In genomic region chr10:97140284-97140846, GRCh38 we compare ENCODE assay signal across 1 cellular context.
TF ChIP-seq lines count a peak whose summit lies in the region.

No MANE protein-coding gene starts in this region.

TF ChIP-seq in HepG2, 621 proteins besides CTCF, POLR2A, EP300 and RAD21 (continued from another document and continues in another):
- TF ChIP-seq, protein P1, sequence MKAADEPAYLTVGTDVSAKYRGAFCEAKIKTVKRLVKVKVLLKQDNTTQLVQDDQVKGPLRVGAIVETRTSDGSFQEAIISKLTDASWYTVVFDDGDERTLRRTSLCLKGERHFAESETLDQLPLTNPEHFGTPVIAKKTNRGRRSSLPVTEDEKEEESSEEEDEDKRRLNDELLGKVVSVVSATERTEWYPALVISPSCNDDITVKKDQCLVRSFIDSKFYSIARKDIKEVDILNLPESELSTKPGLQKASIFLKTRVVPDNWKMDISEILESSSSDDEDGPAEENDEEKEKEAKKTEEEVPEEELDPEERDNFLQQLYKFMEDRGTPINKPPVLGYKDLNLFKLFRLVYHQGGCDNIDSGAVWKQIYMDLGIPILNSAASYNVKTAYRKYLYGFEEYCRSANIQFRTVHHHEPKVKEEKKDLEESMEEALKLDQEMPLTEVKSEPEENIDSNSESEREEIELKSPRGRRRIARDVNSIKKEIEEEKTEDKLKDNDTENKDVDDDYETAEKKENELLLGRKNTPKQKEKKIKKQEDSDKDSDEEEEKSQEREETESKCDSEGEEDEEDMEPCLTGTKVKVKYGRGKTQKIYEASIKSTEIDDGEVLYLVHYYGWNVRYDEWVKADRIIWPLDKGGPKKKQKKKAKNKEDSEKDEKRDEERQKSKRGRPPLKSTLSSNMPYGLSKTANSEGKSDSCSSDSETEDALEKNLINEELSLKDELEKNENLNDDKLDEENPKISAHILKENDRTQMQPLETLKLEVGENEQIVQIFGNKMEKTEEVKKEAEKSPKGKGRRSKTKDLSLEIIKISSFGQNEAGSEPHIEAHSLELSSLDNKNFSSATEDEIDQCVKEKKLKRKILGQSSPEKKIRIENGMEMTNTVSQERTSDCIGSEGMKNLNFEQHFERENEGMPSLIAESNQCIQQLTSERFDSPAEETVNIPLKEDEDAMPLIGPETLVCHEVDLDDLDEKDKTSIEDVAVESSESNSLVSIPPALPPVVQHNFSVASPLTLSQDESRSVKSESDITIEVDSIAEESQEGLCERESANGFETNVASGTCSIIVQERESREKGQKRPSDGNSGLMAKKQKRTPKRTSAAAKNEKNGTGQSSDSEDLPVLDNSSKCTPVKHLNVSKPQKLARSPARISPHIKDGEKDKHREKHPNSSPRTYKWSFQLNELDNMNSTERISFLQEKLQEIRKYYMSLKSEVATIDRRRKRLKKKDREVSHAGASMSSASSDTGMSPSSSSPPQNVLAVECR (CRISPR knock-in tag; IDR thresholded peaks at IDR 0.05; ENCODE audit: borderline replicate concordance) = peak; percentile 33; the same call in 1 of the 2 replicates
- TF ChIP-seq, protein P2, sequence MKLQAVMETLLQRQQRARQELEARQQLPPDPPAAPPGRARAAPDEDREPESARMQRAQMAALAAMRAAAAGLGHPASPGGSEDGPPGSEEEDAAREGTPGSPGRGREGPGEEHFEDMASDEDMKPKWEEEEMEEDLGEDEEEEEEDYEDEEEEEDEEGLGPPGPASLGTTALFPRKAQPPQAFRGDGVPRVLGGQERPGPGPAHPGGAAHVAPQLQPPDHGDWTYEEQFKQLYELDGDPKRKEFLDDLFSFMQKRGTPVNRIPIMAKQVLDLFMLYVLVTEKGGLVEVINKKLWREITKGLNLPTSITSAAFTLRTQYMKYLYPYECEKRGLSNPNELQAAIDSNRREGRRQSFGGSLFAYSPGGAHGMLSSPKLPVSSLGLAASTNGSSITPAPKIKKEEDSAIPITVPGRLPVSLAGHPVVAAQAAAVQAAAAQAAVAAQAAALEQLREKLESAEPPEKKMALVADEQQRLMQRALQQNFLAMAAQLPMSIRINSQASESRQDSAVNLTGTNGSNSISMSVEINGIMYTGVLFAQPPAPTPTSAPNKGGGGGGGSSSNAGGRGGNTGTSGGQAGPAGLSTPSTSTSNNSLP (IDR thresholded peaks at IDR 0.05; ENCODE audit: low read depth, low read length) = no peak
- TF ChIP-seq ZNF691 (CRISPR knock-in tag; IDR thresholded peaks at IDR 0.05; ENCODE audit: borderline replicate concordance, low read depth) = peak; percentile 33; the same call in 1 of the 2 replicates
- no peak for TF ChIP-seq FOXM1 (CRISPR knock-in tag; IDR thresholded peaks at IDR 0.05)
- TF ChIP-seq, protein P3, sequence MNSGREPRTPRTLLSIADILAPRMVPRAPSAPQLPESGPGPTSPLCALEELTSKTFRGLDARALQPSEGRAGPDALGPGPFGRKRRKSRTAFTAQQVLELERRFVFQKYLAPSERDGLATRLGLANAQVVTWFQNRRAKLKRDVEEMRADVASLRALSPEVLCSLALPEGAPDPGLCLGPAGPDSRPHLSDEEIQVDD (CRISPR knock-in tag; IDR thresholded peaks at IDR 0.05; ENCODE audit: borderline replicate concordance) = no peak
- peak; percentile 61; the same call in 1 of the 2 replicates for TF ChIP-seq ZNF12 (CRISPR knock-in tag; IDR thresholded peaks at IDR 0.05)
- peak; percentile 84 for TF ChIP-seq ZBTB7A (CRISPR knock-in tag; IDR thresholded peaks at IDR 0.05)
- no peak for TF ChIP-seq ATM (IDR thresholded peaks at IDR 0.05; ENCODE audit: borderline replicate concordance)
- peak; percentile 72; the same call in 1 of the 2 replicates for TF ChIP-seq KDM3A (CRISPR knock-in tag; IDR thresholded peaks at IDR 0.05; ENCODE audit: low read depth)
- TF ChIP-seq NFRKB (IDR thresholded peaks at IDR 0.05) = no peak
- no peak for TF ChIP-seq FOXK1 (CRISPR knock-in tag; IDR thresholded peaks at IDR 0.05; ENCODE audit: borderline replicate concordance, low read depth)
- peak; percentile 99 for TF ChIP-seq FOSL2 (CRISPR knock-in tag; IDR thresholded peaks at IDR 0.05)
- TF ChIP-seq ZNF543 (CRISPR knock-in tag; IDR thresholded peaks at IDR 0.05) = peak; percentile 92; the same call in 1 of the 2 replicates
- TF ChIP-seq, protein P4, sequence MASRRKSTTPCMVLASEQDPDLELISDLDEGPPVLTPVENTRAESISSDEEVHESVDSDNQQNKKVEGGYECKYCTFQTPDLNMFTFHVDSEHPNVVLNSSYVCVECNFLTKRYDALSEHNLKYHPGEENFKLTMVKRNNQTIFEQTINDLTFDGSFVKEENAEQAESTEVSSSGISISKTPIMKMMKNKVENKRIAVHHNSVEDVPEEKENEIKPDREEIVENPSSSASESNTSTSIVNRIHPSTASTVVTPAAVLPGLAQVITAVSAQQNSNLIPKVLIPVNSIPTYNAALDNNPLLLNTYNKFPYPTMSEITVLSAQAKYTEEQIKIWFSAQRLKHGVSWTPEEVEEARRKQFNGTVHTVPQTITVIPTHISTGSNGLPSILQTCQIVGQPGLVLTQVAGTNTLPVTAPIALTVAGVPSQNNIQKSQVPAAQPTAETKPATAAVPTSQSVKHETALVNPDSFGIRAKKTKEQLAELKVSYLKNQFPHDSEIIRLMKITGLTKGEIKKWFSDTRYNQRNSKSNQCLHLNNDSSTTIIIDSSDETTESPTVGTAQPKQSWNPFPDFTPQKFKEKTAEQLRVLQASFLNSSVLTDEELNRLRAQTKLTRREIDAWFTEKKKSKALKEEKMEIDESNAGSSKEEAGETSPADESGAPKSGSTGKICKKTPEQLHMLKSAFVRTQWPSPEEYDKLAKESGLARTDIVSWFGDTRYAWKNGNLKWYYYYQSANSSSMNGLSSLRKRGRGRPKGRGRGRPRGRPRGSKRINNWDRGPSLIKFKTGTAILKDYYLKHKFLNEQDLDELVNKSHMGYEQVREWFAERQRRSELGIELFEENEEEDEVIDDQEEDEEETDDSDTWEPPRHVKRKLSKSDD (CRISPR knock-in tag; IDR thresholded peaks at IDR 0.05; ENCODE audit: low read depth) = peak; percentile 35; the same call in 1 of the 2 replicates
- TF ChIP-seq, protein P5, sequence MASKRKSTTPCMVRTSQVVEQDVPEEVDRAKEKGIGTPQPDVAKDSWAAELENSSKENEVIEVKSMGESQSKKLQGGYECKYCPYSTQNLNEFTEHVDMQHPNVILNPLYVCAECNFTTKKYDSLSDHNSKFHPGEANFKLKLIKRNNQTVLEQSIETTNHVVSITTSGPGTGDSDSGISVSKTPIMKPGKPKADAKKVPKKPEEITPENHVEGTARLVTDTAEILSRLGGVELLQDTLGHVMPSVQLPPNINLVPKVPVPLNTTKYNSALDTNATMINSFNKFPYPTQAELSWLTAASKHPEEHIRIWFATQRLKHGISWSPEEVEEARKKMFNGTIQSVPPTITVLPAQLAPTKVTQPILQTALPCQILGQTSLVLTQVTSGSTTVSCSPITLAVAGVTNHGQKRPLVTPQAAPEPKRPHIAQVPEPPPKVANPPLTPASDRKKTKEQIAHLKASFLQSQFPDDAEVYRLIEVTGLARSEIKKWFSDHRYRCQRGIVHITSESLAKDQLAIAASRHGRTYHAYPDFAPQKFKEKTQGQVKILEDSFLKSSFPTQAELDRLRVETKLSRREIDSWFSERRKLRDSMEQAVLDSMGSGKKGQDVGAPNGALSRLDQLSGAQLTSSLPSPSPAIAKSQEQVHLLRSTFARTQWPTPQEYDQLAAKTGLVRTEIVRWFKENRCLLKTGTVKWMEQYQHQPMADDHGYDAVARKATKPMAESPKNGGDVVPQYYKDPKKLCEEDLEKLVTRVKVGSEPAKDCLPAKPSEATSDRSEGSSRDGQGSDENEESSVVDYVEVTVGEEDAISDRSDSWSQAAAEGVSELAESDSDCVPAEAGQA (IDR thresholded peaks at IDR 0.05; ENCODE audit: low read depth) = no peak
- TF ChIP-seq, protein P5 (CRISPR knock-in tag; IDR thresholded peaks at IDR 0.05; ENCODE audit: borderline replicate concordance) = no peak
- no peak for TF ChIP-seq SP2 (CRISPR knock-in tag; IDR thresholded peaks at IDR 0.05)
- no peak for TF ChIP-seq TBX3 (IDR thresholded peaks at IDR 0.05; ENCODE audit: borderline replicate concordance)
- TF ChIP-seq MAZ (IDR thresholded peaks at IDR 0.05; ENCODE audit: borderline replicate concordance, low read depth, low read length) = peak; percentile 56
- TF ChIP-seq MAZ (CRISPR knock-in tag; IDR thresholded peaks at IDR 0.05; ENCODE audit: low read depth) = peak; percentile 28; the same call in 1 of the 2 replicates
- TF ChIP-seq PCBP1 (IDR thresholded peaks at IDR 0.05; ENCODE audit: borderline replicate concordance, low read depth, low read length) = no peak
- no peak for TF ChIP-seq KDM4B (CRISPR knock-in tag; IDR thresholded peaks at IDR 0.05)
- peak; percentile 38; the same call in 1 of the 2 replicates for TF ChIP-seq HNF4A (CRISPR knock-in tag; IDR thresholded peaks at IDR 0.05)
- TF ChIP-seq ZNF296 (CRISPR knock-in tag; conservative IDR thresholded peaks at IDR 0.05) = no peak
- TF ChIP-seq ZNF335 (CRISPR knock-in tag; IDR thresholded peaks at IDR 0.05) = peak; percentile 50; the same call in 1 of the 2 replicates
- TF ChIP-seq, protein P6, sequence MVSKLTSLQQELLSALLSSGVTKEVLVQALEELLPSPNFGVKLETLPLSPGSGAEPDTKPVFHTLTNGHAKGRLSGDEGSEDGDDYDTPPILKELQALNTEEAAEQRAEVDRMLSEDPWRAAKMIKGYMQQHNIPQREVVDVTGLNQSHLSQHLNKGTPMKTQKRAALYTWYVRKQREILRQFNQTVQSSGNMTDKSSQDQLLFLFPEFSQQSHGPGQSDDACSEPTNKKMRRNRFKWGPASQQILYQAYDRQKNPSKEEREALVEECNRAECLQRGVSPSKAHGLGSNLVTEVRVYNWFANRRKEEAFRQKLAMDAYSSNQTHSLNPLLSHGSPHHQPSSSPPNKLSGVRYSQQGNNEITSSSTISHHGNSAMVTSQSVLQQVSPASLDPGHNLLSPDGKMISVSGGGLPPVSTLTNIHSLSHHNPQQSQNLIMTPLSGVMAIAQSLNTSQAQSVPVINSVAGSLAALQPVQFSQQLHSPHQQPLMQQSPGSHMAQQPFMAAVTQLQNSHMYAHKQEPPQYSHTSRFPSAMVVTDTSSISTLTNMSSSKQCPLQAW (CRISPR knock-in tag; IDR thresholded peaks at IDR 0.05) = 0 out of 2 replicates have a peak, but pooled peaks have one; percentile 45
- TF ChIP-seq THAP11 (CRISPR knock-in tag; IDR thresholded peaks at IDR 0.05) = peak; percentile 69
- no peak for TF ChIP-seq DNMT3B (CRISPR knock-in tag; conservative IDR thresholded peaks at IDR 0.05)
- TF ChIP-seq U2AF1 (optimal IDR thresholded peaks at IDR 0.05; ENCODE audit: low read depth, low read length) = no peak
- TF ChIP-seq CBFB (CRISPR knock-in tag; IDR thresholded peaks at IDR 0.05) = no peak; the same call in 1 of the 2 replicates
- no peak for TF ChIP-seq MAFK (conservative IDR thresholded peaks at IDR 0.05 in 1 of 2, IDR thresholded peaks at IDR 0.05 in 1 of 2; ENCODE audit: low read length in 2 of 2)
- peak; percentile 65; the same call in 1 of the 2 replicates for TF ChIP-seq ZBTB3 (CRISPR knock-in tag; IDR thresholded peaks at IDR 0.05; ENCODE audit: borderline replicate concordance, low read depth)
- no peak for TF ChIP-seq ZBTB38 (CRISPR knock-in tag; IDR thresholded peaks at IDR 0.05)
- peak in 1 of 2 experiments; percentile 94; a peak in 2 of 4 replicates for TF ChIP-seq KLF16 (CRISPR knock-in tag; IDR thresholded peaks at IDR 0.05)
- TF ChIP-seq MTA3 (CRISPR knock-in tag; IDR thresholded peaks at IDR 0.05) = no peak
- TF ChIP-seq, protein P7, sequence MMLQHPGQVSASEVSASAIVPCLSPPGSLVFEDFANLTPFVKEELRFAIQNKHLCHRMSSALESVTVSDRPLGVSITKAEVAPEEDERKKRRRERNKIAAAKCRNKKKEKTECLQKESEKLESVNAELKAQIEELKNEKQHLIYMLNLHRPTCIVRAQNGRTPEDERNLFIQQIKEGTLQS (CRISPR knock-in tag; IDR thresholded peaks at IDR 0.05) = peak; percentile 96
- TF ChIP-seq, protein P8, sequence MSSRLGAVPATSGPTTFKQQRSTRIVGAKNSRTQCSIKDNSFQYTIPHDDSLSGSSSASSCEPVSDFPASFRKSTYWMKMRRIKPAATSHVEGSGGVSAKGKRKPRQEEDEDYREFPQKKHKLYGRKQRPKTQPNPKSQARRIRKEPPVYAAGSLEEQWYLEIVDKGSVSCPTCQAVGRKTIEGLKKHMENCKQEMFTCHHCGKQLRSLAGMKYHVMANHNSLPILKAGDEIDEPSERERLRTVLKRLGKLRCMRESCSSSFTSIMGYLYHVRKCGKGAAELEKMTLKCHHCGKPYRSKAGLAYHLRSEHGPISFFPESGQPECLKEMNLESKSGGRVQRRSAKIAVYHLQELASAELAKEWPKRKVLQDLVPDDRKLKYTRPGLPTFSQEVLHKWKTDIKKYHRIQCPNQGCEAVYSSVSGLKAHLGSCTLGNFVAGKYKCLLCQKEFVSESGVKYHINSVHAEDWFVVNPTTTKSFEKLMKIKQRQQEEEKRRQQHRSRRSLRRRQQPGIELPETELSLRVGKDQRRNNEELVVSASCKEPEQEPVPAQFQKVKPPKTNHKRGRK (CRISPR knock-in tag; IDR thresholded peaks at IDR 0.05) = no peak
- TF ChIP-seq ZNF598 (CRISPR knock-in tag; IDR thresholded peaks at IDR 0.05; ENCODE audit: borderline replicate concordance) = no peak
- no peak for TF ChIP-seq ZNF224 (CRISPR knock-in tag; IDR thresholded peaks at IDR 0.05)
- TF ChIP-seq JUNB (CRISPR knock-in tag; IDR thresholded peaks at IDR 0.05; ENCODE audit: borderline replicate concordance) = peak; percentile 98
- TF ChIP-seq RFXANK (CRISPR knock-in tag; IDR thresholded peaks at IDR 0.05) = no peak
- TF ChIP-seq ZNF850 (CRISPR knock-in tag; conservative IDR thresholded peaks at IDR 0.05) = no peak
- peak; percentile 78 for TF ChIP-seq ZNF430 (CRISPR knock-in tag; IDR thresholded peaks at IDR 0.05)
- 0 out of 2 replicates have a peak, but pooled peaks have one; percentile 74 for TF ChIP-seq ZNF552 (CRISPR knock-in tag; IDR thresholded peaks at IDR 0.05; ENCODE audit: borderline replicate concordance)
